In genomic region chr6:134936476-134936875, GRCh38 we compare ENCODE assay signal across 11 cellular contexts.
"Had no signal": no experiment of that assay in that cellular context is flagged by ENCODE, and none has a peak within 500 bp of the region (broad histone marks: within the 10 kb centered on the region; RNA-seq: fewer than 3 reads in every experiment).

No MANE protein-coding gene starts in this region.

- H3K4me3 ChIP-seq: ovary, spleen, upper lobe of right lung had no signal

- H3K9me3 ChIP-seq: ovary, spleen, upper lobe of right lung had no signal

- H3K27ac Mint-ChIP-seq: activated CD4-positive, alpha-beta T cell treated with anti-CD3 and anti-CD28 coated beads, Interleukin-2, amount 10 ng/mL, durations not matched to agents 7 days and 5 days; activated naive CD4-positive, alpha-beta T cell treated with anti-CD3 and anti-CD28 coated beads for 36 hours; activated T-helper 17 cell treated with anti-CD3 and anti-CD28 coated beads, Interleukin-2, amount 50 U/mL, for 72 hours; stimulated activated naive CD8-positive, alpha-beta T cell treated with anti-CD3 and anti-CD28 coated beads, Interleukin-15, Interleukin-2, amounts not matched to agents 100 ng/mL and 50 ng/mL, for 24 hours had no signal

- DNase-seq: activated CD4-positive, alpha-beta T cell treated with anti-CD3 and anti-CD28 coated beads, Interleukin-2, amount 10 ng/mL, durations not matched to agents 7 days and 5 days; activated naive CD4-positive, alpha-beta T cell treated with anti-CD3 and anti-CD28 coated beads for 36 hours; islet precursor cell; left ventricle myocardium superior; ovary; spleen; upper lobe of right lung had no signal

- H3K4me3 Mint-ChIP-seq: activated CD4-positive, alpha-beta T cell treated with anti-CD3 and anti-CD28 coated beads, Interleukin-2, amount 10 ng/mL, durations not matched to agents 7 days and 5 days; activated naive CD4-positive, alpha-beta T cell treated with anti-CD3 and anti-CD28 coated beads for 36 hours; activated T-helper 17 cell treated with anti-CD3 and anti-CD28 coated beads, Interleukin-2, amount 50 U/mL, for 72 hours; neural crest cell; stimulated activated naive CD8-positive, alpha-beta T cell treated with anti-CD3 and anti-CD28 coated beads, Interleukin-15, Interleukin-2, amounts not matched to agents 100 ng/mL and 50 ng/mL, for 24 hours had no signal

- H3K4me1 ChIP-seq: upper lobe of right lung had no signal

- ATAC-seq: activated T-helper 17 cell treated with anti-CD3 and anti-CD28 coated beads, Interleukin-2, amount 50 U/mL, for 72 hours; left ventricle myocardium superior; sciatic nerve; upper lobe of right lung had no signal

- H3K4me1 Mint-ChIP-seq: neural crest cell had no signal

- H3K9me3 Mint-ChIP-seq: activated CD4-positive, alpha-beta T cell treated with anti-CD3 and anti-CD28 coated beads, Interleukin-2, amount 10 ng/mL, durations not matched to agents 7 days and 5 days; activated naive CD4-positive, alpha-beta T cell treated with anti-CD3 and anti-CD28 coated beads for 36 hours; activated T-helper 17 cell treated with anti-CD3 and anti-CD28 coated beads, Interleukin-2, amount 50 U/mL, for 72 hours; neural crest cell; stimulated activated naive CD8-positive, alpha-beta T cell treated with anti-CD3 and anti-CD28 coated beads, Interleukin-15, Interleukin-2, amounts not matched to agents 100 ng/mL and 50 ng/mL, for 24 hours had no signal

- H3K36me3 ChIP-seq: ovary, spleen, upper lobe of right lung had no signal

- H3K27ac ChIP-seq: ovary, spleen, upper lobe of right lung had no signal

- H3K27me3 ChIP-seq: ovary, spleen, upper lobe of right lung had no signal

- H3K27me3 Mint-ChIP-seq: activated CD4-positive, alpha-beta T cell treated with anti-CD3 and anti-CD28 coated beads, Interleukin-2, amount 10 ng/mL, durations not matched to agents 7 days and 5 days; activated T-helper 17 cell treated with anti-CD3 and anti-CD28 coated beads, Interleukin-2, amount 50 U/mL, for 72 hours; stimulated activated naive CD8-positive, alpha-beta T cell treated with anti-CD3 and anti-CD28 coated beads, Interleukin-15, Interleukin-2, amounts not matched to agents 100 ng/mL and 50 ng/mL, for 24 hours had no signal
